Comparison of ENCODE assay signal across 17 cellular contexts in the genomic region with DNA sequence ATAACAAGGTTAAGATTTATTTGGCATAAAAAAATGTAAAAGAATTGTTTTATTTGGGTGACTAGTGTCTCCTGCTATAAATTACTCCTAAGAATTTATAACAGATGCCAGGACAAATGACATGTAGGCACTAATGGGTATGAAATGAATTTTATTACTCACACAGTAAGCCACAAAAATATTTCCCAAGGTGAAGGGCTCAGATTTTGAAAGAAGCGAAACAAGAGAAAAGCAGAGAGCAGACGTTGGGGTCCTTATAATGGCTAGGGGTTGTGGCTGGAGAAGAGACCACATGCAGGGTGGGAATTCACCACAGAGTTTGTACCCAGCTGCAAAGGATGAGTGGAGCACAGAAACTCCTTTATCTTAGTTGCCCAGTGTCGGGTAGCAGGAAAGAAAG. TPM values are rescaled to one million over a fixed set of nuclear protein-coding genes. Genes with fewer than 3 reads are reported as not detected.
DNase-seq lines count a peak whose midpoint lies in the region; ATAC-seq and TF ChIP-seq lines count a peak whose summit lies in the region.
"Had no signal": no experiment of that assay in that cellular context is flagged by ENCODE, and none has a peak within 500 bp of the region (broad histone marks: within the 10 kb centered on the region; RNA-seq: fewer than 3 reads in every experiment).

No MANE protein-coding gene starts in this region.

- H3K4me3 ChIP-seq in PC-3 (ENCODE audit: low read length) (no peak overlapping the region), osteoblast (ENCODE audit: insufficient read depth, low read length) (no peak overlapping the region)
- H3K4me3 ChIP-seq: HAP-1 had no signal

- POLR2A ChIA-PET in PC-3 (lab: Charles Lee; ENCODE audit: unreplicated experiment): no interaction called here

- no peaks in the 10 kb centered on the region for H3K27me3 ChIP-seq in PC-3 (ENCODE audit: low read length)
- H3K27me3 ChIP-seq in osteoblast (ENCODE audit: insufficient read depth, low read length): no peaks in the 10 kb centered on the region

- DNase-seq in EH (ENCODE audit: low read depth): peak; percentile 26
- DNase-seq in PC-3: peak; percentile 7
- peak; percentile 15 for DNase-seq in astrocyte of the hippocampus (ENCODE audit: low read depth, low spot score)
- no peak for DNase-seq in osteoblast (ENCODE audit: insufficient read length, low spot score, missing footprints)
- no peak for DNase-seq in left ventricle myocardium superior
- no peak for DNase-seq in germinal center (ENCODE audit: low spot score)
- no peak for DNase-seq in NK-92 treated with Interleukin-12 subunit alpha and Interleukin-12 subunit beta, amount 100 ng/mL, for 24 hours (lab: John Stamatoyannopoulos, UW)
- DNase-seq: Calu3; CD4-positive, alpha-beta T cell; NCI-H1436 treated with DMSO at 0.1 percent for 48 hours; NCI-H2081 treated with DMSO at 0.1 percent for 48 hours; NCI-H345 had no signal

- TF ChIP-seq CTCF in PC-3 (conservative IDR thresholded peaks at IDR 0.05; ENCODE audit: low read depth, low read length) (no peak), osteoblast (IDR thresholded peaks at IDR 0.05; ENCODE audit: extremely low read depth, low read depth, low read length) (no peak)

- BruUV-seq in PC-3 (replicated peaks; lab: Mats Ljungman, UMichigan): no TSS peak

- H3K79me2 ChIP-seq in PC-3 (ENCODE audit: low read length) (no peaks in the 10 kb centered on the region), osteoblast (ENCODE audit: insufficient read depth, low read length) (no peaks in the 10 kb centered on the region)

- H3K36me3 ChIP-seq in PC-3 (ENCODE audit: low read depth, low read length) (no peaks in the 10 kb centered on the region), osteoblast (ENCODE audit: insufficient read depth, low read length) (no peaks in the 10 kb centered on the region)
- H3K36me3 ChIP-seq: HAP-1 had no signal

- CTCF ChIA-PET in PC-3 (lab: Charles Lee): no interaction called here

- H4K20me1 ChIP-seq in PC-3 (ENCODE audit: low read length) (no peaks in the 10 kb centered on the region), osteoblast (ENCODE audit: insufficient read depth, low read length) (no peaks in the 10 kb centered on the region)

- no peaks in the 10 kb centered on the region for H3K9me2 ChIP-seq in PC-3 (replicated peaks; ENCODE audit: low read length)

- no peaks in the 10 kb centered on the region for H3K9me3 ChIP-seq in PC-3 (ENCODE audit: low read length)
- H3K9me3 ChIP-seq in osteoblast (ENCODE audit: low read depth, low read length): no peaks in the 10 kb centered on the region
- H3K9me3 ChIP-seq: HAP-1 had no signal

- H2AFZ ChIP-seq in PC-3 (ENCODE audit: low read length) (no peak overlapping the region), osteoblast (ENCODE audit: low read length) (peak overlapping the region; percentile 66)

- ATAC-seq in PC-3 (peak; percentile 27; the same call in 1 of the 2 replicates), HG03520 (IDR thresholded peaks at IDR 0.05; ENCODE audit: unreplicated experiment) (no peak), left ventricle myocardium superior (no peak)
- ATAC-seq: Panc1, Right ventricle myocardium inferior had no signal

- H3K9ac ChIP-seq in PC-3 (ENCODE audit: low read length): no peak overlapping the region

- H3K27ac ChIP-seq in PC-3 (ENCODE audit: low read length) (no peak overlapping the region), osteoblast (ENCODE audit: low read depth, low read length) (no peak overlapping the region)

- H3K4me1 ChIP-seq in PC-3 (ENCODE audit: insufficient read depth, low read length) (no peaks in the 10 kb centered on the region), osteoblast (ENCODE audit: insufficient read depth, low read length) (no peaks in the 10 kb centered on the region)
- H3K4me1 ChIP-seq: HAP-1 had no signal

- no peak overlapping the region for H3K4me2 ChIP-seq in PC-3 (ENCODE audit: low read length)
- peak overlapping the region; percentile 35 for H3K4me2 ChIP-seq in osteoblast (ENCODE audit: insufficient read depth, low read length)

- no peaks in the 10 kb centered on the region for H3F3A ChIP-seq in PC-3 (ENCODE audit: low read length, unreplicated experiment)

- intact Hi-C loops in PC-3 (cut with micrococcal nuclease): no loop called here
- intact Hi-C loops in left ventricle myocardium superior (cut with micrococcal nuclease): no loop called here

RNA-seq across cellular contexts. Expression of a gene that starts 45.0 kb away (rescaled TPM):
- total RNA-seq in PC-3 (2014; rRNA removed) (2.4 and 3.6 TPM in 2 replicates), osteoblast (30.4 and 36.2 TPM in 2 replicates), left ventricle myocardium superior (12.9 TPM)
- total RNA-seq: B cell; CD4-positive, alpha-beta T cell had no signal

Comparison
In these comparisons a context has a peak if more than half of its experiments do, and no peak if none do; other contexts are left out.
1. DNase-seq: peak in EH (single experiment), PC-3 (single experiment) and astrocyte of the hippocampus (single experiment); none in osteoblast (single experiment), left ventricle myocardium superior (single experiment), germinal center (single experiment) and NK-92 treated with Interleukin-12 subunit alpha and Interleukin-12 subunit beta, amount 100 ng/mL, for 24 hours (single experiment).